In genomic region chr2:86719637-86720540, GRCh38 we compare ENCODE assay signal across 8 cellular contexts. TPM values are rescaled to one million over a fixed set of nuclear protein-coding genes. Genes with fewer than 3 reads are reported as not detected.
DNase-seq lines count a peak whose midpoint lies in the region; ATAC-seq and TF ChIP-seq lines count a peak whose summit lies in the region.
"Not testable (repeated sequence)": the region's sequence is repeated elsewhere in the genome, so short reads cannot be mapped to it uniquely, and the experiment has no call there.

Gene RMND5A (plus strand): TSS chr2:86720291. CDS start chr2:86720668, 377 bp downstream.

- H3K18ac ChIP-seq in trophoblast cell (ENCODE audit: low read length): peak within 1 kb of the TSS; percentile 71

- peak within 1 kb of the TSS; percentile 62 for H4K91ac ChIP-seq in trophoblast cell (ENCODE audit: low read depth, low read length)

- H3K23ac ChIP-seq in trophoblast cell (ENCODE audit: low read length): not testable (repeated sequence)

- DNase-seq in GM12865 (ENCODE audit: low read depth) (peak; percentile 95), NCI-H146 (lab: John Stamatoyannopoulos, UW) (peak; percentile 90), amniotic stem cell (lab: John Stamatoyannopoulos, UW) (peak; percentile 79), heart left ventricle (peak; percentile 94 to 97 (median 95)), trophoblast cell (peak; percentile 81 to 85), thyroid gland (peak; percentile 92 to 94)

- peak within 1 kb of the TSS; percentile 84 for H4K8ac ChIP-seq in trophoblast cell (ENCODE audit: low read depth, low read length)

- H3K9me3 ChIP-seq in heart left ventricle; trophoblast cell (ENCODE audit: insufficient read depth, low read depth, low read length); thyroid gland: not testable (repeated sequence)

- ATAC-seq in HG02763 (IDR thresholded peaks at IDR 0.05; ENCODE audit: unreplicated experiment): peak; percentile 84
- ATAC-seq in heart left ventricle: peak; percentile 97 to 99 (median 98)

- peak within 1 kb of the TSS; percentile 70 for H4K12ac ChIP-seq in trophoblast cell (ENCODE audit: low read depth, low read length)

- peak within 1 kb of the TSS; percentile 80 for H2BK120ac ChIP-seq in trophoblast cell (ENCODE audit: insufficient read depth, low read length, poor library complexity)

- H3K27me3 ChIP-seq in heart left ventricle; trophoblast cell (ENCODE audit: insufficient read depth, low read length); thyroid gland: not testable (repeated sequence)

- H2BK12ac ChIP-seq in trophoblast cell (ENCODE audit: low read length): not testable (repeated sequence)

- H3K4me3 ChIP-seq in GM12865 (ENCODE audit: low read depth, low read length) (peak within 1 kb of the TSS; percentile 71), heart left ventricle (peak within 1 kb of the TSS; percentile 52 to 87 (median 72)), trophoblast cell (ENCODE audit: low read depth, low read length) (peak within 1 kb of the TSS; percentile 80), thyroid gland (replicated peaks in 1 of 3) (peak within 1 kb of the TSS; percentile 33 to 62 (median 50))

- peak within 1 kb of the TSS; percentile 53 for H3K9ac ChIP-seq in trophoblast cell (ENCODE audit: low read length)

- intact Hi-C loops in T-helper 2 cell treated with Interferon-gamma antibody and Interleukin-4, amounts not matched to agents 100 ng/mL and 5 ng/mL, for 36 hours (cut with micrococcal nuclease); heart left ventricle (cut with DNase I); thyroid gland (cut with DNase I): not testable (repeated sequence)

- H3K79me1 ChIP-seq in trophoblast cell (ENCODE audit: low read length): not testable (repeated sequence)

- not testable (repeated sequence) for H2AFZ ChIP-seq in trophoblast cell (ENCODE audit: insufficient read depth, low read length, poor library complexity)

- H3K4me1 ChIP-seq in heart left ventricle; trophoblast cell (ENCODE audit: control insufficient read depth in 1 of 2, insufficient read depth in 2 of 2, low read length in 2 of 2); thyroid gland: not testable (repeated sequence)

- H2AK5ac ChIP-seq in trophoblast cell (ENCODE audit: low read length): not testable (repeated sequence)

- peak within 1 kb of the TSS; percentile 75 for H3K14ac ChIP-seq in trophoblast cell (ENCODE audit: low read length)

- H3K27ac ChIP-seq in heart left ventricle (peak within 1 kb of the TSS; percentile 83 to 95 (median 90)), trophoblast cell (ENCODE audit: low read depth, low read length) (peak within 1 kb of the TSS; percentile 74), thyroid gland (peak within 1 kb of the TSS; percentile 79 to 88 (median 81))

- H3K36me3 ChIP-seq in heart left ventricle; trophoblast cell (ENCODE audit: control insufficient read depth in 1 of 2, insufficient read depth in 2 of 2, low read length in 2 of 2); thyroid gland: not testable (repeated sequence)

- not testable (repeated sequence) for H3K79me2 ChIP-seq in trophoblast cell (ENCODE audit: control insufficient read depth, insufficient read depth, low read length, poor library complexity)

- H2BK5ac ChIP-seq in trophoblast cell (ENCODE audit: low read depth, low read length, poor library complexity): peak within 1 kb of the TSS; percentile 79

- TF ChIP-seq POLR2A in heart left ventricle (IDR thresholded peaks at IDR 0.05) (peak; percentile 14 to 84), thyroid gland (IDR thresholded peaks at IDR 0.05) (peak in 1 of 2 donors; percentile 87)

- H3K4ac ChIP-seq in trophoblast cell (ENCODE audit: low read depth, low read length): not testable (repeated sequence)

- TF ChIP-seq CTCF in GM12865 (IDR thresholded peaks at IDR 0.05; ENCODE audit: insufficient read depth, low read depth, low read length, missing control alignments); heart left ventricle (IDR thresholded peaks at IDR 0.05); thyroid gland (IDR thresholded peaks at IDR 0.05): not testable (repeated sequence)

- 0% methylated on average over 13 to 88 of the region's 95 CpGs; no CpG with 5 or more reads in 1 of the 4 donors for WGBS in heart left ventricle, 4 donors
- WGBS in trophoblast cell (ENCODE audit: extremely low coverage, insufficient coverage, insufficient read length): no CpG with 5 or more reads among the region's 95 CpGs
- 0% methylated on average over 16 to 22 of the region's 95 CpGs for WGBS in thyroid gland, 2 donors

- peak within 1 kb of the TSS; percentile 78 for H3K4me2 ChIP-seq in trophoblast cell (ENCODE audit: low read length)

RNA-seq across cellular contexts. Expression of gene RMND5A, which starts in this region (rescaled TPM):
- total RNA-seq in T-helper 2 cell treated with Interferon-gamma antibody and Interleukin-4, amounts not matched to agents 100 ng/mL and 5 ng/mL, for 36 hours: 25.7 and 26.6 TPM in 2 replicates
- total RNA-seq in heart left ventricle: 100 to 1,000 TPM in 4 of 9 donors, 10 to 100 TPM in 5; 56.2 to 148 (median 91.7) TPM
- 10 to 100 TPM; 29.9 to 62.6 TPM for polyA plus RNA-seq in heart left ventricle
- 13.5 and 15.5 TPM in 2 replicates for polyA plus RNA-seq in trophoblast cell (2013)
- 10 to 100 TPM; 29.0 to 45.5 (median 41.0) TPM for total RNA-seq in thyroid gland

Comparison
In these comparisons a context has a peak if more than half of its experiments do, and no peak if none do; other contexts are left out.
1. Peak in every context shown above with its lines: DNase-seq, ATAC-seq, H3K4me3 ChIP-seq and H3K27ac ChIP-seq.